In the genomic region with DNA sequence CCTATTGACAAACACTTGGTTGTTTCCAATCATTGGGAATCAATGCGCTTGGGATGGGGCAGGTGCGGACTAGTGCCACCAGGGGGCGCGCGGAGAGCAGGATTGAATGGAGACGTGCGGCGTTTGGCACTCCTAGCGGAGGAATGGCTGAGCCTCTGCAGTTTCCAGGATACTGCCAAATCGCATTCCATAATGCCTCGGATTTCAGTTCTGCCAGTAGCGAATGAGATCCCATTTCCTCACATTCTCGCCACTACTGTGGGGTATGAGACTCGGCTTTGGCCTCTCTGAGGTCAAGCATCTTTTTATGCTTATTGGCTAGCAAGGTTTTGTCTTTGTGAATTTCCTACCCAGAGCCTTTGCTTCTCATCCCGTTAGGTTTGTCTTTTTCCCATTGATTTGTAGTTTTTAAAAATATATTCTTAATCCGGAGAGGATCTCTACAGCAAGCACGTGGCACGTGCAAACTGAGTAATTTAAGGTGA, we compare ENCODE assay signal across 9 cellular contexts. TPM values are rescaled to one million over a fixed set of nuclear protein-coding genes. Genes with fewer than 3 reads are reported as not detected.
A peak's percentile ranks its signal among the peaks of the same experiment; 100 is the strongest.
DNase-seq lines count a peak whose midpoint lies in the region; ATAC-seq and TF ChIP-seq lines count a peak whose summit lies in the region.
"Had no signal": no experiment of that assay in that cellular context is flagged by ENCODE, and none has a peak within 500 bp of the region (broad histone marks: within the 10 kb centered on the region; RNA-seq: fewer than 3 reads in every experiment).

No MANE protein-coding gene starts in this region.

- no peaks in the 10 kb centered on the region for H3K27me3 ChIP-seq in NT2/D1 (ENCODE audit: insufficient read depth, insufficient read length)
- H3K27me3 ChIP-seq in stomach smooth muscle (ENCODE audit: control insufficient read depth in 1 of 2, insufficient read depth in 2 of 2, low read length in 2 of 2): peaks cover 0 to 6% of the 10 kb centered on the region in 2 donors

- ATAC-seq in HG03378 (IDR thresholded peaks at IDR 0.05; ENCODE audit: unreplicated experiment): peak; percentile 75
- peak; percentile 29 to 31 for ATAC-seq in activated T-cell treated with anti-CD3 and anti-CD28 coated beads, Interleukin-2, amount 50 U/mL, for 72 hours (replicated peaks in 1 of 2)

- H3K4me1 Mint-ChIP-seq in activated T-cell treated with anti-CD3 and anti-CD28 coated beads, Interleukin-2, amount 50 U/mL, for 72 hours (ENCODE audit: low read depth): peaks cover 32% of the 10 kb centered on the region
- H3K4me1 Mint-ChIP-seq in nephron progenitor cell: no peaks in the 10 kb centered on the region

- peaks cover 6% of the 10 kb centered on the region for H3K27me3 Mint-ChIP-seq in activated T-cell treated with anti-CD3 and anti-CD28 coated beads, Interleukin-2, amount 50 U/mL, for 72 hours (ENCODE audit: low read depth)
- H3K27me3 Mint-ChIP-seq in nephron progenitor cell (ENCODE audit: low read depth, poor library complexity): no peaks in the 10 kb centered on the region

- DNase-seq in SKM-1 (lab: John Stamatoyannopoulos, UW; ENCODE audit: unreplicated experiment) (peak; percentile 6), SKM-1 treated with dmso at 0.1 percent for 144 hours (lab: John Stamatoyannopoulos, UW; ENCODE audit: unreplicated experiment) (no peak), NT2/D1 (ENCODE audit: low read depth, low spot score) (peak; percentile 69), fibroblast of gingiva (ENCODE audit: low read depth) (peak; percentile 84), nephron progenitor cell (peak; percentile 79)
- peak; percentile 74 to 78 for DNase-seq in activated T-cell treated with anti-CD3 and anti-CD28 coated beads, Interleukin-2, amount 50 U/mL, for 72 hours

- H3K4me3 Mint-ChIP-seq in activated T-cell treated with anti-CD3 and anti-CD28 coated beads, Interleukin-2, amount 50 U/mL, for 72 hours: no peak overlapping the region
- H3K4me3 Mint-ChIP-seq in nephron progenitor cell: no peak overlapping the region

- peak overlapping the region; percentile 11 for H3K27ac ChIP-seq in stomach smooth muscle (ENCODE audit: low read length)
- H3K27ac ChIP-seq: skin epidermis had no signal

- H3K27ac Mint-ChIP-seq in activated T-cell treated with anti-CD3 and anti-CD28 coated beads, Interleukin-2, amount 50 U/mL, for 72 hours: no peak overlapping the region
- H3K27ac Mint-ChIP-seq in nephron progenitor cell: no peak overlapping the region

- TF ChIP-seq CTCF in nephron progenitor cell (IDR thresholded peaks at IDR 0.05): peak; percentile 74

- H3K9ac ChIP-seq in NT2/D1 (ENCODE audit: insufficient read length, low read depth) (no peak overlapping the region), stomach smooth muscle (ENCODE audit: low read length in 2 of 2) (no peak overlapping the region)

- H3K9me3 ChIP-seq in NT2/D1 (ENCODE audit: insufficient read depth, low read length): peaks cover 38% of the 10 kb centered on the region; the same call in 1 of the 2 replicates
- H3K9me3 ChIP-seq in stomach smooth muscle (ENCODE audit: control insufficient read depth in 2 of 2, low read length in 2 of 2): no peaks in the 10 kb centered on the region

- H3K36me3 ChIP-seq in NT2/D1 (ENCODE audit: insufficient read depth, insufficient read length, low read length): no peaks in the 10 kb centered on the region
- no peaks in the 10 kb centered on the region for H3K36me3 ChIP-seq in stomach smooth muscle (ENCODE audit: control insufficient read depth in 2 of 2, insufficient read depth in 2 of 2, low read length in 2 of 2)

- H3K9me3 Mint-ChIP-seq in activated T-cell treated with anti-CD3 and anti-CD28 coated beads, Interleukin-2, amount 50 U/mL, for 72 hours: no peaks in the 10 kb centered on the region
- H3K9me3 Mint-ChIP-seq in nephron progenitor cell: peaks cover 67% of the 10 kb centered on the region

- H3K4me3 ChIP-seq in NT2/D1 (ENCODE audit: insufficient read length, low read depth): no peak overlapping the region
- H3K4me3 ChIP-seq in stomach smooth muscle (ENCODE audit: low read length in 2 of 2): no peak overlapping the region
- H3K4me3 ChIP-seq: skin epidermis had no signal

- H3K4me1 ChIP-seq in NT2/D1 (ENCODE audit: insufficient read depth, insufficient read length): no peaks in the 10 kb centered on the region
- peaks cover 16% of the 10 kb centered on the region for H3K4me1 ChIP-seq in stomach smooth muscle (ENCODE audit: control insufficient read depth, insufficient read depth, low read length)

- H3K36me3 Mint-ChIP-seq in activated T-cell treated with anti-CD3 and anti-CD28 coated beads, Interleukin-2, amount 50 U/mL, for 72 hours (ENCODE audit: insufficient read depth in 2 of 2): no peaks in the 10 kb centered on the region
- peaks cover 8% of the 10 kb centered on the region for H3K36me3 Mint-ChIP-seq in nephron progenitor cell (ENCODE audit: low read depth)

RNA-seq across cellular contexts. Expression of a gene that starts 28.7 kb away (rescaled TPM):
- not detected for total RNA-seq in activated T-cell treated with anti-CD3 and anti-CD28 coated beads, Interleukin-2, amount 50 U/mL, for 72 hours
